ENCODE assay signal across 22 cellular contexts in genomic region chr22:48950151-48950915, GRCh38.
A peak's percentile ranks its signal among the peaks of the same experiment; 100 is the strongest.
DNase-seq lines count a peak whose midpoint lies in the region; ATAC-seq, FAIRE-seq and TF ChIP-seq lines count a peak whose summit lies in the region.
"Had no signal": no experiment of that assay in that cellular context is flagged by ENCODE, and none has a peak within 500 bp of the region (broad histone marks: within the 10 kb centered on the region; RNA-seq: fewer than 3 reads in every experiment).

No MANE protein-coding gene starts in this region.

- H3K9me3 ChIP-seq in right lobe of liver: no peaks in the 10 kb centered on the region
- H3K9me3 ChIP-seq in HepG2 (ENCODE audit: low read length): no peaks in the 10 kb centered on the region
- no peaks in the 10 kb centered on the region for H3K9me3 ChIP-seq in neural progenitor cell (ENCODE audit: low read depth)
- H3K9me3 ChIP-seq: gastrocnemius medialis had no signal

- ATAC-seq in right lobe of liver (no peak), HepG2 (no peak), GM21723 (IDR thresholded peaks at IDR 0.05; ENCODE audit: unreplicated experiment) (no peak)
- ATAC-seq: gastrocnemius medialis, PC-3 had no signal

- no peak for TF ChIP-seq POLR2A in right lobe of liver (IDR thresholded peaks at IDR 0.05)
- TF ChIP-seq POLR2A in HepG2 (IDR thresholded peaks at IDR 0.05; ENCODE audit: insufficient read depth in 1 of 2, low read depth in 2 of 2, low read length in 2 of 2): no peak

- in situ Hi-C loops in HepG2 (cut with HindIII; ENCODE audit: extremely low pct_ligation_motif_present, low pct_unique_long_range_greater_than_20kb): no loop called here

- H3K36me3 Mint-ChIP-seq in neural progenitor cell: no peaks in the 10 kb centered on the region
- H3K36me3 Mint-ChIP-seq: CD4-positive, CD25-positive, alpha-beta regulatory T cell had no signal

- H3K27ac ChIP-seq in right lobe of liver: no peak overlapping the region
- H3K27ac ChIP-seq in HepG2 (ENCODE audit: extremely low read length, insufficient read depth, low read length): no peak overlapping the region
- no peak overlapping the region for H3K27ac ChIP-seq in neural progenitor cell
- H3K27ac ChIP-seq: gastrocnemius medialis had no signal

- H3K4me1 Mint-ChIP-seq in neural progenitor cell: peaks cover 2% of the 10 kb centered on the region
- H3K4me1 Mint-ChIP-seq: neural crest cell had no signal

- no peak overlapping the region for H3K27ac Mint-ChIP-seq in neural progenitor cell
- H3K27ac Mint-ChIP-seq: activated naive CD4-positive, alpha-beta T cell treated with anti-CD3 and anti-CD28 coated beads for 36 hours; CD4-positive, CD25-positive, alpha-beta regulatory T cell had no signal

- H3K4me3 Mint-ChIP-seq in neural progenitor cell: no peak overlapping the region
- H3K4me3 Mint-ChIP-seq: activated naive CD4-positive, alpha-beta T cell treated with anti-CD3 and anti-CD28 coated beads for 36 hours; CD4-positive, CD25-positive, alpha-beta regulatory T cell; neural crest cell had no signal

- H3K9ac ChIP-seq in HepG2 (ENCODE audit: insufficient read depth, low read depth, low read length) (no peak overlapping the region), neural progenitor cell (no peak overlapping the region)

- WGBS in right lobe of liver (ENCODE audit: insufficient coverage, low coverage, low lambda C conversion rate, missing lambda C conversion rate): 40% methylated on average over 2 of the region's 27 CpGs
- WGBS in HepG2 (ENCODE audit: low lambda C conversion rate): 57% methylated on average over 16 of the region's 27 CpGs

- DNase-seq in right lobe of liver (peak in 2 of 3 donors; percentile 33 to 44), HepG2 (ENCODE audit: low spot score) (no peak), iPS-NIHi7 (ENCODE audit: extremely low spot score) (peak; percentile 11), posterior vena cava (ENCODE audit: low spot score) (peak; percentile 62), HuH-7.5 (ENCODE audit: low spot score) (no peak), neural progenitor cell (ENCODE audit: low spot score) (no peak)
- DNase-seq in NK-92 treated with Interleukin-12 subunit alpha and Interleukin-12 subunit beta, amount 100 ng/mL, for 24 hours (lab: John Stamatoyannopoulos, UW): no peak
- DNase-seq: activated CD4-positive, alpha-beta T cell treated with anti-CD3 and anti-CD28 coated beads for 48 hours; activated naive CD4-positive, alpha-beta T cell treated with anti-CD3 and anti-CD28 coated beads for 36 hours; anterior cingulate cortex; caudate nucleus; CD4-positive, CD25-positive, alpha-beta regulatory T cell; erythroblast; gastrocnemius medialis; GDM1; KBM-7; NCI-H1694 treated with DMSO at 0.1 percent for 48 hours; NCI-H82; PC-3; SHP77 treated with DMSO at 0.1 percent for 48 hours had no signal

- peaks cover 7% of the 10 kb centered on the region for H3K27me3 Mint-ChIP-seq in neural progenitor cell (ENCODE audit: insufficient read depth, low read depth)

- H3K27me3 ChIP-seq in right lobe of liver (no peaks in the 10 kb centered on the region), HepG2 (ENCODE audit: control insufficient read depth in 1 of 2, insufficient read depth in 2 of 2, low read length in 2 of 2) (peaks cover 0 to 7% of the 10 kb centered on the region in 2 experiments; a peak in 2 of 5 replicates), neural progenitor cell (no peaks in the 10 kb centered on the region)

- H3K79me2 ChIP-seq in HepG2 (ENCODE audit: insufficient read depth, low read length): no peaks in the 10 kb centered on the region
- H3K79me2 ChIP-seq in neural progenitor cell (ENCODE audit: low read depth): no peaks in the 10 kb centered on the region

- POLR2A ChIA-PET in HepG2 (lab: Yijun Ruan, JAX): no interaction called here

- H3K4me3 ChIP-seq in right lobe of liver (no peak overlapping the region), HepG2 (replicated peaks in 1 of 3; ENCODE audit: insufficient read depth in 1 of 3, low read depth in 2 of 3, low read length in 3 of 3) (no peak overlapping the region), neural progenitor cell (no peak overlapping the region)
- H3K4me3 ChIP-seq: gastrocnemius medialis had no signal

- H3K9me3 Mint-ChIP-seq in neural progenitor cell: no peaks in the 10 kb centered on the region
- H3K9me3 Mint-ChIP-seq: activated naive CD4-positive, alpha-beta T cell treated with anti-CD3 and anti-CD28 coated beads for 36 hours; CD4-positive, CD25-positive, alpha-beta regulatory T cell; neural crest cell had no signal

- H3K4me2 ChIP-seq in HepG2 (ENCODE audit: low read depth, low read length) (no peak overlapping the region), neural progenitor cell (no peak overlapping the region)

- H3K36me3 ChIP-seq in right lobe of liver (no peaks in the 10 kb centered on the region), HepG2 (replicated peaks in 1 of 2; ENCODE audit: control insufficient read depth in 1 of 2, insufficient read depth in 2 of 2, low read length in 2 of 2) (no peaks in the 10 kb centered on the region), neural progenitor cell (no peaks in the 10 kb centered on the region)
- H3K36me3 ChIP-seq: gastrocnemius medialis had no signal

- H4K20me1 ChIP-seq in HepG2 (ENCODE audit: insufficient read depth, low read length) (no peaks in the 10 kb centered on the region), neural progenitor cell (ENCODE audit: low read depth) (no peaks in the 10 kb centered on the region)

- no peaks in the 10 kb centered on the region for H3F3A ChIP-seq in neural progenitor cell (ENCODE audit: low read depth)

- TF ChIP-seq RAD21 in HepG2 (CRISPR knock-in tag; IDR thresholded peaks at IDR 0.05): no peak

- no peak for TF ChIP-seq CTCF in right lobe of liver (IDR thresholded peaks at IDR 0.05)
- no peak for TF ChIP-seq CTCF in HepG2 (CRISPR knock-in tag; IDR thresholded peaks at IDR 0.05)
- no peak for TF ChIP-seq CTCF in neural progenitor cell (IDR thresholded peaks at IDR 0.05)

- no peak for TF ChIP-seq EP300 in HepG2 (IDR thresholded peaks at IDR 0.05; ENCODE audit: low read depth in 2 of 2, low read length in 2 of 2)
- TF ChIP-seq EP300 in HepG2 (CRISPR knock-in tag; IDR thresholded peaks at IDR 0.05; ENCODE audit: borderline replicate concordance): no peak

- no peaks in the 10 kb centered on the region for H3K4me1 ChIP-seq in right lobe of liver
- peaks cover 16% of the 10 kb centered on the region for H3K4me1 ChIP-seq in HepG2 (ENCODE audit: insufficient read depth, low read length)
- no peaks in the 10 kb centered on the region for H3K4me1 ChIP-seq in neural progenitor cell
- H3K4me1 ChIP-seq: gastrocnemius medialis had no signal

- H2AFZ ChIP-seq in HepG2 (ENCODE audit: low read length): no peak overlapping the region
- H2AFZ ChIP-seq in neural progenitor cell (replicated peaks): no peak overlapping the region

- CTCF ChIA-PET in HepG2 (lab: Yijun Ruan, JAX; ENCODE audit: low intra/inter-chr PET ratio, low total read pairs): no interaction called here

- BruUV-seq in HepG2 (replicated peaks; lab: Mats Ljungman, UMichigan): no TSS peak

- FAIRE-seq in HepG2 (lab: Jason Lieb, UNC): no peak

- intact Hi-C loops in right lobe of liver (cut with DNase I) (no loop called here), HepG2 (cut with micrococcal nuclease; ENCODE audit: unreplicated experiment) (no loop called here), posterior vena cava (cut with DNase I) (no loop called here)

TF ChIP-seq in HepG2, 621 proteins besides CTCF, POLR2A, EP300 and RAD21:
- TF ChIP-seq NFKBIZ (CRISPR knock-in tag; IDR thresholded peaks at IDR 0.05) (no peak), MED8 (CRISPR knock-in tag; IDR thresholded peaks at IDR 0.05; ENCODE audit: insufficient replicate concordance) (no peak), CEBPB (IDR thresholded peaks at IDR 0.05; ENCODE audit: borderline replicate concordance, low read depth, low read length) (no peak), ZNF343 (CRISPR knock-in tag; IDR thresholded peaks at IDR 0.05) (no peak)
TF ChIP-seq in HepG2: peak in this region for 0.

Comparison
In these comparisons a context has a peak if more than half of its experiments do, and no peak if none do; other contexts are left out.
1. DNase-seq: peak in right lobe of liver (2 of 3), iPS-NIHi7 (single experiment) and posterior vena cava (single experiment); none in HepG2 (single experiment), HuH-7.5 (single experiment), neural progenitor cell (single experiment) and NK-92 treated with Interleukin-12 subunit alpha and Interleukin-12 subunit beta, amount 100 ng/mL, for 24 hours (single experiment).